In the genomic region with DNA sequence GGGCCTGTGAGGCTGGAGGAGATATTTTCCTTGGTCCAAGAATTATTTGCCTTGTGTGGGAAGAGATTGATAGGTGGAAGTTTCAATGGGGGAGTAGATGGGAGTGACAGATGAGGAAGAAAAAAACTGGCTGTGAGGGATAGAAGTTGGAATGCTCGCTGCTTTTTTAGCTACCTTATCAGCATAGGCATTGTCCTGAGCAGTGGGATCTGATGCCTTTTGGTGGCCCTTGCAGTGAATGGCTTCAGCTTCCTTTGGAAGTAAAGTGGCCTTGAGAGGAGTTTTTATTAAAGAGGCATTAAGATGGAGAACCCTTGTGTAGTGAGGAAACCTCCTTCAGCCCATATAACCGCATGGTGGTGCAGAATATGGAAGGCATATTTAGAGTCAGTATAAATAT, we compare ENCODE assay signal across 18 cellular contexts. TPM values are rescaled to one million over a fixed set of nuclear protein-coding genes. Genes with fewer than 3 reads are reported as not detected.
A peak's percentile ranks its signal among the peaks of the same experiment; 100 is the strongest.
DNase-seq lines count a peak whose midpoint lies in the region; TF ChIP-seq lines count a peak whose summit lies in the region.
"Had no signal": no experiment of that assay in that cellular context is flagged by ENCODE, and none has a peak within 500 bp of the region (broad histone marks: within the 10 kb centered on the region; RNA-seq: fewer than 3 reads in every experiment).

No MANE protein-coding gene starts in this region.

- H3K27ac Mint-ChIP-seq in H9 (no peak overlapping the region), neural progenitor cell (no peak overlapping the region)
- H3K27ac Mint-ChIP-seq: B cell; CD4-positive, CD25-positive, alpha-beta regulatory T cell; CD8-positive, alpha-beta memory T cell; HFFc6 had no signal

- WGBS in H9 (ENCODE audit: extremely low coverage, insufficient read length, low lambda C conversion rate), result no CpG with 5 or more reads among the region's 2 CpGs

- H3K56ac ChIP-seq in H9 (ENCODE audit: insufficient read length, low read depth, low read length), result no peak overlapping the region

- H3K4ac ChIP-seq in H9 (ENCODE audit: low read depth, low read length), result no peak overlapping the region

- H4K20me1 ChIP-seq in H9 (ENCODE audit: control insufficient read depth, insufficient read depth, insufficient read length), result peaks cover 2% of the 10 kb centered on the region
- no peaks in the 10 kb centered on the region for H4K20me1 ChIP-seq in neural progenitor cell (ENCODE audit: low read depth)
- H4K20me1 ChIP-seq: BLaER1 treated with 17β-estradiol and CSF1 and Interleukin-3, amounts not matched to agents 10 nM and 100 nM had no signal

- H4K5ac ChIP-seq in H9 (ENCODE audit: insufficient read length, low read depth, low read length), result no peak overlapping the region

- no peak overlapping the region for H2BK12ac ChIP-seq in H9 (ENCODE audit: insufficient read length, low read depth, low read length)

- H2BK120ac ChIP-seq in H9 (ENCODE audit: low read depth, low read length, poor library complexity, severe bottlenecking), result no peak overlapping the region

- peak overlapping the region; percentile 67 for H3K27ac ChIP-seq in H9 (ENCODE audit: insufficient read length, low read depth, low read length)
- no peak overlapping the region for H3K27ac ChIP-seq in neural progenitor cell
- H3K27ac ChIP-seq: BLaER1 treated with 17β-estradiol and CSF1 and Interleukin-3, amounts not matched to agents 10 nM and 100 nM; HL-60 had no signal

- no peak overlapping the region for H3K23ac ChIP-seq in H9 (ENCODE audit: insufficient read length, low read depth, low read length)

- no peak for TF ChIP-seq CTCF in H9 (conservative IDR thresholded peaks at IDR 0.05)
- TF ChIP-seq CTCF in neural progenitor cell (IDR thresholded peaks at IDR 0.05), result no peak

- no peak overlapping the region for H3K4me3 Mint-ChIP-seq in H9
- no peak overlapping the region for H3K4me3 Mint-ChIP-seq in neural progenitor cell
- H3K4me3 Mint-ChIP-seq: B cell; CD4-positive, CD25-positive, alpha-beta regulatory T cell; CD8-positive, alpha-beta memory T cell; HFFc6 had no signal

- H3K36me3 Mint-ChIP-seq in H9 (ENCODE audit: insufficient read depth in 1 of 3, low read depth in 3 of 3) (peaks cover 0 to 4% (median 2%) of the 10 kb centered on the region in 3 experiments; a peak in 4 of 7 replicates), neural progenitor cell (peaks cover 1% of the 10 kb centered on the region)

- H3K14ac ChIP-seq in H9 (ENCODE audit: insufficient read depth, low read length), result no peak overlapping the region

- H2AK5ac ChIP-seq in H9 (ENCODE audit: insufficient read length, low read length), result no peak overlapping the region

- no peaks in the 10 kb centered on the region for H3K9me3 ChIP-seq in H9 (ENCODE audit: control insufficient read depth, low read depth, low read length)
- H3K9me3 ChIP-seq in NT2/D1 (ENCODE audit: insufficient read depth, low read length), result peaks cover 6% of the 10 kb centered on the region; the same call in 1 of the 2 replicates
- H3K9me3 ChIP-seq in iPS-15b (ENCODE audit: control insufficient read depth, insufficient read depth, low read length), result no peaks in the 10 kb centered on the region
- H3K9me3 ChIP-seq in neural progenitor cell (ENCODE audit: low read depth), result no peaks in the 10 kb centered on the region
- H3K9me3 ChIP-seq: Caco-2 had no signal

- H3K23me2 ChIP-seq in H9 (ENCODE audit: insufficient read length, low read depth, low read length, poor library complexity, severe bottlenecking), result peaks cover 3% of the 10 kb centered on the region

- H2BK20ac ChIP-seq in H9 (ENCODE audit: low read depth, low read length, poor library complexity, severe bottlenecking), result no peak overlapping the region

- peaks cover 13% of the 10 kb centered on the region for H3F3A ChIP-seq in neural progenitor cell (ENCODE audit: low read depth)

- H3K27me3 ChIP-seq in H9 (ENCODE audit: insufficient read depth, low read length) (no peaks in the 10 kb centered on the region), NT2/D1 (ENCODE audit: insufficient read depth, insufficient read length) (no peaks in the 10 kb centered on the region), iPS-15b (ENCODE audit: control insufficient read depth, insufficient read depth, low read length) (no peaks in the 10 kb centered on the region), neural progenitor cell (no peaks in the 10 kb centered on the region)
- H3K27me3 ChIP-seq: BLaER1 treated with 17β-estradiol and CSF1 and Interleukin-3, amounts not matched to agents 10 nM and 100 nM had no signal

- no peak overlapping the region for H3K18ac ChIP-seq in H9 (ENCODE audit: insufficient read length, low read depth, low read length)

- H4K91ac ChIP-seq in H9 (ENCODE audit: insufficient read length, low read depth, low read length), result no peak overlapping the region

- DNase-seq in H9 (no peak), NT2/D1 (ENCODE audit: low read depth, low spot score) (peak; percentile 35), neural progenitor cell (ENCODE audit: low spot score) (no peak), CD1c-positive myeloid dendritic cell (ENCODE audit: extremely low spot score) (no peak), NCI-H187 (lab: John Stamatoyannopoulos, UW) (no peak)
- no peak for DNase-seq in activated CD4-positive, CD25-positive, alpha-beta regulatory T cell (lab: John Stamatoyannopoulos, UW)
- DNase-seq: Caco-2; CD4-positive, CD25-positive, alpha-beta regulatory T cell; CD8-positive, alpha-beta memory T cell; HFFc6; KG1 had no signal

- peak overlapping the region; percentile 58 for H3K9ac ChIP-seq in H9 (ENCODE audit: extremely low read depth, insufficient read length, low read length)
- H3K9ac ChIP-seq in NT2/D1 (ENCODE audit: insufficient read length, low read depth), result no peak overlapping the region
- no peak overlapping the region for H3K9ac ChIP-seq in iPS-15b (ENCODE audit: low read depth, low read length)
- no peak overlapping the region for H3K9ac ChIP-seq in neural progenitor cell
- H3K9ac ChIP-seq: BLaER1 treated with 17β-estradiol and CSF1 and Interleukin-3, amounts not matched to agents 10 nM and 100 nM had no signal

- no peaks in the 10 kb centered on the region for H3K36me3 ChIP-seq in NT2/D1 (ENCODE audit: insufficient read depth, insufficient read length, low read length)
- H3K36me3 ChIP-seq in iPS-15b (ENCODE audit: control insufficient read depth, insufficient read depth, low read length), result no peaks in the 10 kb centered on the region
- H3K36me3 ChIP-seq in neural progenitor cell, result no peaks in the 10 kb centered on the region
- H3K36me3 ChIP-seq: BLaER1 treated with 17β-estradiol and CSF1 and Interleukin-3, amounts not matched to agents 10 nM and 100 nM had no signal

- H3T11ph ChIP-seq in H9 (ENCODE audit: low read length), result no peak overlapping the region

- H3K79me1 ChIP-seq in H9 (ENCODE audit: insufficient read depth, low read depth, low read length, poor library complexity, severe bottlenecking), result no peaks in the 10 kb centered on the region

- no peak overlapping the region for H4K8ac ChIP-seq in H9 (replicated peaks; ENCODE audit: insufficient read length, low read depth, low read length)

- H3K4me1 Mint-ChIP-seq in H9 (peaks cover 9 to 14% of the 10 kb centered on the region in 2 experiments), neural progenitor cell (peaks cover 4% of the 10 kb centered on the region)
- H3K4me1 Mint-ChIP-seq: B cell; CD4-positive, CD25-positive, alpha-beta regulatory T cell; CD8-positive, alpha-beta memory T cell had no signal

- H3K9me3 Mint-ChIP-seq in H9 (peaks cover 2 to 3% of the 10 kb centered on the region in 2 experiments), neural progenitor cell (peaks cover 15% of the 10 kb centered on the region)

- H3K4me2 ChIP-seq in H9 (ENCODE audit: insufficient read depth, insufficient read length, low read length) (peak overlapping the region; percentile 59), neural progenitor cell (no peak overlapping the region)
- H3K4me2 ChIP-seq: BLaER1 treated with 17β-estradiol and CSF1 and Interleukin-3, amounts not matched to agents 10 nM and 100 nM had no signal

- H3K79me2 ChIP-seq in H9 (ENCODE audit: insufficient read depth, low read length) (peaks cover 18% of the 10 kb centered on the region; the same call in 1 of the 2 replicates), neural progenitor cell (ENCODE audit: low read depth) (no peaks in the 10 kb centered on the region)

- peaks cover 2% of the 10 kb centered on the region for H3K4me1 ChIP-seq in H9 (ENCODE audit: insufficient read depth, low read length)
- H3K4me1 ChIP-seq in NT2/D1 (ENCODE audit: insufficient read depth, insufficient read length), result no peaks in the 10 kb centered on the region
- peaks cover 12% of the 10 kb centered on the region for H3K4me1 ChIP-seq in iPS-15b (ENCODE audit: control insufficient read depth, insufficient read depth, low read length)
- H3K4me1 ChIP-seq in neural progenitor cell, result peaks cover 28% of the 10 kb centered on the region
- H3K4me1 ChIP-seq: BLaER1 treated with 17β-estradiol and CSF1 and Interleukin-3, amounts not matched to agents 10 nM and 100 nM; Caco-2 had no signal

- no peak overlapping the region for H2BK5ac ChIP-seq in H9 (ENCODE audit: insufficient read length, low read length)

- H3K4me3 ChIP-seq in NT2/D1 (ENCODE audit: insufficient read length, low read depth) (no peak overlapping the region), iPS-15b (ENCODE audit: low read depth, low read length) (peak overlapping the region; percentile 47), neural progenitor cell (no peak overlapping the region)
- H3K4me3 ChIP-seq: BLaER1 treated with 17β-estradiol and CSF1 and Interleukin-3, amounts not matched to agents 10 nM and 100 nM had no signal

- H3K27me3 Mint-ChIP-seq in H9 (ENCODE audit: low read depth) (no peaks in the 10 kb centered on the region; the same call in 1 of the 2 replicates), neural progenitor cell (ENCODE audit: insufficient read depth, low read depth) (peaks cover 4% of the 10 kb centered on the region)
- H3K27me3 Mint-ChIP-seq: CD4-positive, CD25-positive, alpha-beta regulatory T cell; CD8-positive, alpha-beta memory T cell had no signal

- no peak overlapping the region for H2BK15ac ChIP-seq in H9 (ENCODE audit: low read depth, low read length)

- H2AFZ ChIP-seq in H9 (ENCODE audit: low read length) (no peak overlapping the region), neural progenitor cell (replicated peaks) (peak overlapping the region; percentile 50)

RNA-seq across cellular contexts. Expression of gene KLKB1, which starts 16.0 kb away (rescaled TPM):
- total RNA-seq in H9 (2021) (20.1 and 21.8 TPM in 2 replicates), neural progenitor cell (ENCODE audit: low replicate concordance) (0.39 TPM in 1 of 2 replicates, not detected in the other)
- total RNA-seq: A172, Caco-2, HFFc6, HT1080 had no signal

RNA-seq across cellular contexts. Expression of gene F11, which starts 22.7 kb away (rescaled TPM):
- total RNA-seq in H9 (2021) (0.50 and 0.97 TPM in 2 replicates), neural progenitor cell (ENCODE audit: low replicate concordance) (not detected in 2 replicates)
- total RNA-seq: A172; B cell; Caco-2; CD4-positive, CD25-positive, alpha-beta regulatory T cell; CD8-positive, alpha-beta memory T cell; H4; HFFc6; HT1080 had no signal

RNA-seq across cellular contexts. Expression of gene CYP4V2, which starts 52.0 kb away (rescaled TPM):
- total RNA-seq in H9 (2021) (1.0 and 1.6 TPM in 2 replicates), neural progenitor cell (ENCODE audit: low replicate concordance) (0.37 and 1.3 TPM in 2 replicates)

Comparison
In these comparisons a context has a peak if more than half of its experiments do, and no peak if none do; other contexts are left out.
1. RNA of gene KLKB1, which starts 16.0 kb away (total RNA-seq): 20.1 to 21.8 TPM in H9; 0.39 TPM in neural progenitor cell; every median in the first group is over 10 times any median in the second.